Comparison of ENCODE assay signal across 8 cellular contexts in genomic region chr14:92512807-92513203, GRCh38. TPM values are rescaled to one million over a fixed set of nuclear protein-coding genes. Genes with fewer than 3 reads are reported as not detected.
DNase-seq lines count a peak whose midpoint lies in the region; ATAC-seq and TF ChIP-seq lines count a peak whose summit lies in the region.

No MANE protein-coding gene starts in this region.

- H3K27me3 Mint-ChIP-seq in WTC11 (ENCODE audit: low read depth), result peaks cover 41% of the 10 kb centered on the region

- POLR2A ChIA-PET in WTC11 (lab: Charles Lee), result interaction anchor here (0.6 kb wide), 1 partner anchor 22 kb away, joined by 3 read pairs; no protein-coding TSS in a partner anchor
- POLR2A ChIA-PET in OCI-LY7 (lab: Charles Lee), result no interaction called here

- DNase-seq in GM10266 (ENCODE audit: extremely low spot score) (peak; percentile 28), WTC11 (ENCODE audit: low spot score) (no peak), fibroblast of villous mesenchyme (ENCODE audit: low read depth) (no peak), sigmoid colon (no peak), SKM-1 (lab: John Stamatoyannopoulos, UW; ENCODE audit: unreplicated experiment) (no peak), OCI-LY7 (ENCODE audit: low spot score) (no peak), MG63 (no peak)

- H3K27ac Mint-ChIP-seq in WTC11, result no peak overlapping the region

- no peak for TF ChIP-seq CTCF in GM10266 (IDR thresholded peaks at IDR 0.05; ENCODE audit: control insufficient read depth, insufficient read depth, low read depth, missing control alignments)
- no peak for TF ChIP-seq CTCF in WTC11 (IDR thresholded peaks at IDR 0.05)
- no peak for TF ChIP-seq CTCF in fibroblast of villous mesenchyme (IDR thresholded peaks at IDR 0.05; ENCODE audit: insufficient read depth, low read depth, low read length)
- no peak for TF ChIP-seq CTCF in sigmoid colon (IDR thresholded peaks at IDR 0.05)
- TF ChIP-seq CTCF in OCI-LY7 (conservative IDR thresholded peaks at IDR 0.05; ENCODE audit: low read length), result no peak

- H3K27ac ChIP-seq in sigmoid colon, result peak overlapping the region; percentile 84 to 99 (median 92)
- no peak overlapping the region for H3K27ac ChIP-seq in OCI-LY7 (ENCODE audit: low read depth, low read length, poor library complexity, severe bottlenecking)

- H3K4me3 Mint-ChIP-seq in WTC11, result peak overlapping the region; percentile 52

- TF ChIP-seq POLR2A in sigmoid colon (IDR thresholded peaks at IDR 0.05), result no peak

- no peaks in the 10 kb centered on the region for H3K9me3 Mint-ChIP-seq in WTC11

- H3K27me3 ChIP-seq in sigmoid colon (no peaks in the 10 kb centered on the region), MG63 (no peaks in the 10 kb centered on the region)

- H3K4me1 ChIP-seq in sigmoid colon (peaks cover 0 to 62% (median 39%) of the 10 kb centered on the region in 4 donors), OCI-LY7 (ENCODE audit: insufficient read depth, low read length, poor library complexity, severe bottlenecking) (no peaks in the 10 kb centered on the region)

- BruUV-seq in OCI-LY7 (replicated peaks; lab: Mats Ljungman, UMichigan), result no TSS peak

- H2AFZ ChIP-seq in OCI-LY7 (ENCODE audit: low read length), result no peak overlapping the region

- no peak for TF ChIP-seq EP300 in sigmoid colon (IDR thresholded peaks at IDR 0.05)

- H4K20me1 ChIP-seq in OCI-LY7 (ENCODE audit: insufficient read depth, low read length), result no peaks in the 10 kb centered on the region

- 73% methylated on average over 9 of the region's 9 CpGs for WGBS in sigmoid colon, 2 donors

- no peaks in the 10 kb centered on the region for H3K36me3 ChIP-seq in sigmoid colon
- no peaks in the 10 kb centered on the region for H3K36me3 ChIP-seq in OCI-LY7 (ENCODE audit: insufficient read depth, low read length)
- H3K36me3 ChIP-seq in MG63, result no peaks in the 10 kb centered on the region

- no peak overlapping the region for H3K4me2 ChIP-seq in OCI-LY7 (ENCODE audit: low read length)

- H3K4me3 ChIP-seq in fibroblast of villous mesenchyme (ENCODE audit: low read depth, low read length), result peak overlapping the region; percentile 70
- peak overlapping the region; percentile 67 to 88 (median 84) for H3K4me3 ChIP-seq in sigmoid colon
- no peak overlapping the region for H3K4me3 ChIP-seq in OCI-LY7 (ENCODE audit: low read depth, low read length, poor library complexity, severe bottlenecking)
- H3K4me3 ChIP-seq in MG63, result no peak overlapping the region; the same call in none of the 2 replicates

- intact Hi-C loops in sigmoid colon (cut with DNase I), result loop anchor here (2.0 to 10.0 kb wide), 3 partner anchors 90 to 282 kb away; partner anchors contain the start of gene GOLGA5
- intact Hi-C loops in OCI-LY7 (cut with micrococcal nuclease; ENCODE audit: unreplicated experiment), result no loop called here

- no peaks in the 10 kb centered on the region for H3K36me3 Mint-ChIP-seq in WTC11

- H3K9me2 ChIP-seq in OCI-LY7 (ENCODE audit: insufficient read depth, low read length), result no peaks in the 10 kb centered on the region

- ATAC-seq in WTC11 (no peak), HG03175 (IDR thresholded peaks at IDR 0.05; ENCODE audit: unreplicated experiment) (no peak)

- no peaks in the 10 kb centered on the region for H3K79me2 ChIP-seq in OCI-LY7 (ENCODE audit: insufficient read depth, low read depth, low read length)

- H3K9me3 ChIP-seq in sigmoid colon (no peaks in the 10 kb centered on the region), OCI-LY7 (ENCODE audit: low read length) (no peaks in the 10 kb centered on the region), MG63 (no peaks in the 10 kb centered on the region)

- CTCF ChIA-PET in WTC11 (lab: Charles Lee) (interaction anchor here (0.9 kb wide), 1 partner anchor 52 kb away, joined by 3 read pairs; no protein-coding TSS in a partner anchor), OCI-LY7 (lab: Charles Lee; ENCODE audit: unreplicated experiment) (no interaction called here)

- H3K4me1 Mint-ChIP-seq in WTC11, result peaks cover 6% of the 10 kb centered on the region; the same call in 1 of the 2 replicates

TF ChIP-seq in WTC11, 78 proteins besides CTCF, POLR2A, EP300 and RAD21:
- no peak for TF ChIP-seq GTF2I (CRISPR knock-in tag; conservative IDR thresholded peaks at IDR 0.05)
- no peak for TF ChIP-seq ZNF425 (CRISPR knock-in tag; conservative IDR thresholded peaks at IDR 0.05)
- TF ChIP-seq E2F4 (CRISPR knock-in tag; IDR thresholded peaks at IDR 0.05; ENCODE audit: borderline replicate concordance, low read depth), result no peak
- TF ChIP-seq FOXK1 (CRISPR knock-in tag; IDR thresholded peaks at IDR 0.05), result no peak
- TF ChIP-seq ZBTB21 (CRISPR knock-in tag; IDR thresholded peaks at IDR 0.05; ENCODE audit: borderline replicate concordance), result no peak

RNA-seq across cellular contexts. Expression of gene RIN3, which starts 0.8 kb away (rescaled TPM):
- total RNA-seq in WTC11 (2021) (2.7 to 3.3 TPM (median 3.0 TPM) in 3 replicates), fibroblast of villous mesenchyme (7.3 and 7.4 TPM in 2 replicates), sigmoid colon (10 to 100 TPM; 12.7 to 31.8 (median 23.0) TPM), OCI-LY7 (2022) (not detected in 2 replicates)
- 10 to 100 TPM in 1 of 3 donors, 1 to 10 TPM in 2; 6.0 to 19.2 (median 7.4) TPM for polyA plus RNA-seq in sigmoid colon
- total RNA-seq in OCI-LY7 (2014; rRNA removed; shearing (Covaris generic)), result not detected in 2 replicates
- 1.4 and 2.2 TPM in 2 replicates for total RNA-seq in MG63 (2014; rRNA removed; shearing (Covaris generic); ENCODE audit: low replicate concordance)

Comparison
In these comparisons a context has a peak if more than half of its experiments do, and no peak if none do; other contexts are left out.
1. H3K4me3 ChIP-seq: peak in fibroblast of villous mesenchyme (single experiment) and sigmoid colon (4 of 4); none in OCI-LY7 (single experiment) and MG63 (single experiment).